8 cellular contexts compared by ENCODE assay signal in genomic region chr12:460301-461230, GRCh38. TPM values are rescaled to one million over a fixed set of nuclear protein-coding genes. Genes with fewer than 3 reads are reported as not detected.
DNase-seq lines count a peak whose midpoint lies in the region; ATAC-seq and TF ChIP-seq lines count a peak whose summit lies in the region.

No MANE protein-coding gene starts in this region.

- in situ Hi-C loops in KBM-7 (cut with MboI; ENCODE audit: low pct_unique_long_range_greater_than_20kb, low sequenced_read_pairs): no loop called here

- DNase-seq in BJ (ENCODE audit: low read depth): no peak
- peak; percentile 50 for DNase-seq in activated T-cell treated with anti-CD3 and anti-CD28 coated beads, Interleukin-2, amount 50 U/mL, for 1 hour
- DNase-seq in foreskin keratinocyte: no peak
- DNase-seq in progenitor cell of endocrine pancreas (ENCODE audit: low spot score, unreplicated experiment): no peak
- DNase-seq in NCI-H187 treated with DMSO at 0.1 percent for 48 hours (lab: John Stamatoyannopoulos, UW): no peak
- DNase-seq in KBM-7: no peak

- TF ChIP-seq CTCF in BJ (IDR thresholded peaks at IDR 0.05; ENCODE audit: insufficient read depth, low read depth, low read length): no peak
- TF ChIP-seq CTCF in foreskin keratinocyte (conservative IDR thresholded peaks at IDR 0.05): no peak
- no peak for TF ChIP-seq CTCF in progenitor cell of endocrine pancreas (IDR thresholded peaks at IDR 0.05; ENCODE audit: unreplicated experiment)

- peak overlapping the region; percentile 74 for H3K27ac ChIP-seq in foreskin keratinocyte

- ATAC-seq in foreskin keratinocyte: peak; percentile 48
- ATAC-seq in GM21360 (IDR thresholded peaks at IDR 0.05; ENCODE audit: unreplicated experiment): no peak

- peaks cover 7% of the 10 kb centered on the region for H3K4me1 ChIP-seq in foreskin keratinocyte

- H3K9me3 Mint-ChIP-seq in IgD-negative memory B cell: no peaks in the 10 kb centered on the region
- no peaks in the 10 kb centered on the region for H3K9me3 Mint-ChIP-seq in progenitor cell of endocrine pancreas (ENCODE audit: low read depth)

- peak overlapping the region; percentile 38 for H3K4me3 ChIP-seq in BJ (ENCODE audit: low read depth, low read length)

- H3K4me3 Mint-ChIP-seq in IgD-negative memory B cell (peak overlapping the region; percentile 81 to 95 (median 85)), progenitor cell of endocrine pancreas (ENCODE audit: low read depth) (peak overlapping the region; percentile 81)

- CTCF ChIA-PET in BJ (lab: Yijun Ruan, JAX): interaction anchor here (3.2 kb wide), 1 partner anchor 87 kb away, joined by 11 read pairs; no protein-coding TSS in a partner anchor

- peaks cover 39% of the 10 kb centered on the region for H3K27me3 ChIP-seq in BJ (ENCODE audit: control insufficient read depth, insufficient read depth, low read length)
- H3K27me3 ChIP-seq in foreskin keratinocyte: peaks cover 29% of the 10 kb centered on the region

- H3K36me3 Mint-ChIP-seq in IgD-negative memory B cell: no peaks in the 10 kb centered on the region
- H3K36me3 Mint-ChIP-seq in progenitor cell of endocrine pancreas (ENCODE audit: insufficient read depth): peaks cover 4% of the 10 kb centered on the region

- no peaks in the 10 kb centered on the region for H3K36me3 ChIP-seq in BJ (ENCODE audit: control insufficient read depth, insufficient read depth, low read length)

- POLR2A ChIA-PET in BJ (lab: Charles Lee): no interaction called here

- H3K4me1 Mint-ChIP-seq in IgD-negative memory B cell: peaks cover 0 to 22% (median 9%) of the 10 kb centered on the region in 3 donors
- H3K4me1 Mint-ChIP-seq in progenitor cell of endocrine pancreas (ENCODE audit: low read depth): peaks cover 27% of the 10 kb centered on the region

- H3K27ac Mint-ChIP-seq in IgD-negative memory B cell: no peak overlapping the region
- H3K27ac Mint-ChIP-seq in progenitor cell of endocrine pancreas: peak overlapping the region; percentile 65

- H3K27me3 Mint-ChIP-seq in IgD-negative memory B cell (peaks cover 36% of the 10 kb centered on the region), progenitor cell of endocrine pancreas (peaks cover 58% of the 10 kb centered on the region)

RNA-seq across cellular contexts. Expression of gene B4GALNT3, which starts 0.8 kb away (rescaled TPM):
- 0.05 TPM in 1 of 2 replicates, not detected in the other for polyA plus RNA-seq in BJ (2011; rRNA removed)
- polyA minus RNA-seq in BJ (2011; rRNA and poly(A)+ RNA removed): not detected in 2 replicates
- polyA plus RNA-seq in IgD-negative memory B cell: 0.89 TPM
- total RNA-seq in foreskin keratinocyte: 7.3 and 7.7 TPM in 2 replicates
- 3.5 and 4.0 TPM in 2 replicates for polyA plus RNA-seq in foreskin keratinocyte
- total RNA-seq in progenitor cell of endocrine pancreas: 58.3 and 67.0 TPM in 2 replicates

RNA-seq across cellular contexts. Expression of gene CCDC77, which starts 59.1 kb away (rescaled TPM):
- polyA plus RNA-seq in BJ (2011; rRNA removed): 7.0 and 8.4 TPM in 2 replicates
- polyA minus RNA-seq in BJ (2011; rRNA and poly(A)+ RNA removed): 4.5 and 4.7 TPM in 2 replicates
- polyA plus RNA-seq in IgD-negative memory B cell: 7.4 TPM
- total RNA-seq in foreskin keratinocyte: 10.3 and 13.3 TPM in 2 replicates
- polyA plus RNA-seq in foreskin keratinocyte: 6.4 and 7.9 TPM in 2 replicates
- 33.4 and 38.8 TPM in 2 replicates for total RNA-seq in progenitor cell of endocrine pancreas
